In genomic region chr19:55675661-55676354, GRCh38 we compare ENCODE assay signal across 8 cellular contexts. TPM values are rescaled to one million over a fixed set of nuclear protein-coding genes. Genes with fewer than 3 reads are reported as not detected.
DNase-seq lines count a peak whose midpoint lies in the region; ATAC-seq and TF ChIP-seq lines count a peak whose summit lies in the region.

No MANE protein-coding gene starts in this region.

- H3K36me3 Mint-ChIP-seq in CD8-positive, alpha-beta memory T cell = peaks cover 0 to 74% (median 11%) of the 10 kb centered on the region in 3 donors
- peaks cover 58% of the 10 kb centered on the region for H3K36me3 Mint-ChIP-seq in endodermal cell (ENCODE audit: low read depth)

- H3K9ac ChIP-seq in PC-3 (ENCODE audit: low read length) (peak overlapping the region; percentile 88), endodermal cell (ENCODE audit: extremely low read depth, low read length, poor library complexity, severe bottlenecking) (peak overlapping the region; percentile 63)

- peaks cover 45 to 82% (median 47%) of the 10 kb centered on the region in 3 donors for H3K4me1 Mint-ChIP-seq in CD8-positive, alpha-beta memory T cell
- H3K4me1 Mint-ChIP-seq in endodermal cell = peaks cover 32% of the 10 kb centered on the region

- peaks cover 35% of the 10 kb centered on the region for H4K20me1 ChIP-seq in PC-3 (ENCODE audit: low read length)

- TF ChIP-seq CTCF in PC-3 (conservative IDR thresholded peaks at IDR 0.05; ENCODE audit: low read depth, low read length) = no peak
- no peak for TF ChIP-seq CTCF in endodermal cell (conservative IDR thresholded peaks at IDR 0.05)
- TF ChIP-seq CTCF in neutrophil (IDR thresholded peaks at IDR 0.05) = no peak

- H3K79me2 ChIP-seq in PC-3 (ENCODE audit: low read length) = peaks cover 83% of the 10 kb centered on the region

- H3K27ac Mint-ChIP-seq in CD8-positive, alpha-beta memory T cell = peak overlapping the region; percentile 93 to 100 (median 98)
- H3K27ac Mint-ChIP-seq in endodermal cell = peak overlapping the region; percentile 95

- H3K4me3 Mint-ChIP-seq in CD8-positive, alpha-beta memory T cell = peak overlapping the region; percentile 92 to 97 (median 95)
- peak overlapping the region; percentile 90 for H3K4me3 Mint-ChIP-seq in endodermal cell

- peaks cover 24% of the 10 kb centered on the region for H3K36me3 ChIP-seq in CD8-positive, alpha-beta memory T cell (ENCODE audit: insufficient read depth, low read length)
- peaks cover 30% of the 10 kb centered on the region for H3K36me3 ChIP-seq in PC-3 (ENCODE audit: low read depth, low read length)
- peaks cover 38% of the 10 kb centered on the region for H3K36me3 ChIP-seq in endodermal cell (ENCODE audit: control insufficient read depth, insufficient read depth, low read length)
- peaks cover 52% of the 10 kb centered on the region for H3K36me3 ChIP-seq in neutrophil

- DNase-seq in CD8-positive, alpha-beta memory T cell = no peak
- DNase-seq in PC-3 = peak; percentile 15
- DNase-seq in endodermal cell = no peak
- DNase-seq in NCI-H1048 (lab: John Stamatoyannopoulos, UW) = no peak
- DNase-seq in hepatic stellate cell (ENCODE audit: low spot score) = no peak
- no peak for DNase-seq in ecto neural progenitor cell (ENCODE audit: low spot score)

- H3K9me2 ChIP-seq in PC-3 (replicated peaks; ENCODE audit: low read length) = no peaks in the 10 kb centered on the region

- CTCF ChIA-PET in CD8-positive, alpha-beta memory T cell (lab: Charles Lee) = no interaction called here
- CTCF ChIA-PET in PC-3 (lab: Charles Lee) = no interaction called here

- peaks cover 12% of the 10 kb centered on the region for H3F3A ChIP-seq in PC-3 (ENCODE audit: low read length, unreplicated experiment)

- peak overlapping the region; percentile 85 for H3K27ac ChIP-seq in CD8-positive, alpha-beta memory T cell (ENCODE audit: low read depth, low read length)
- peak overlapping the region; percentile 21 for H3K27ac ChIP-seq in PC-3 (ENCODE audit: low read length)
- H3K27ac ChIP-seq in endodermal cell (ENCODE audit: low read depth, low read length) = peak overlapping the region; percentile 80
- peak overlapping the region; percentile 95 for H3K27ac ChIP-seq in neutrophil

- POLR2A ChIA-PET in CD8-positive, alpha-beta memory T cell (lab: Charles Lee) = no interaction called here
- POLR2A ChIA-PET in PC-3 (lab: Charles Lee; ENCODE audit: unreplicated experiment) = interaction anchor here (0.6 kb wide), 1 partner anchor 35 kb away, joined by 5 read pairs; the partner anchor contains the start of gene ZNF580

- H3K27me3 ChIP-seq in CD8-positive, alpha-beta memory T cell (ENCODE audit: insufficient read depth, low read length, poor library complexity, severe bottlenecking) = no peaks in the 10 kb centered on the region
- H3K27me3 ChIP-seq in PC-3 (ENCODE audit: low read length) (no peaks in the 10 kb centered on the region), endodermal cell (ENCODE audit: control insufficient read depth, insufficient read depth, low read length, poor library complexity, severe bottlenecking) (no peaks in the 10 kb centered on the region), neutrophil (no peaks in the 10 kb centered on the region)

- H3K27me3 Mint-ChIP-seq in CD8-positive, alpha-beta memory T cell = peaks cover 0 to 3% of the 10 kb centered on the region in 2 donors
- no peaks in the 10 kb centered on the region for H3K27me3 Mint-ChIP-seq in endodermal cell (ENCODE audit: insufficient read depth)

- H3K4me1 ChIP-seq in CD8-positive, alpha-beta memory T cell (ENCODE audit: insufficient read depth, low read length) = peaks cover 29% of the 10 kb centered on the region
- H3K4me1 ChIP-seq in PC-3 (ENCODE audit: insufficient read depth, low read length) (peaks cover 35% of the 10 kb centered on the region), endodermal cell (ENCODE audit: control insufficient read depth, insufficient read depth, low read length) (peaks cover 3% of the 10 kb centered on the region), neutrophil (ENCODE audit: control insufficient read depth in 1 of 2, insufficient read depth in 1 of 2, low read depth in 1 of 2, low read length in 1 of 2) (peaks cover 35% of the 10 kb centered on the region in 2 experiments)

- no peak for ATAC-seq in PC-3
- ATAC-seq in GM18517 (IDR thresholded peaks at IDR 0.05; ENCODE audit: unreplicated experiment) = no peak

- peak overlapping the region; percentile 48 for H2AFZ ChIP-seq in PC-3 (ENCODE audit: low read length)

- intact Hi-C loops in PC-3 (cut with micrococcal nuclease) = no loop called here

- H3K4me2 ChIP-seq in PC-3 (ENCODE audit: low read length) = peak overlapping the region; percentile 90

- BruUV-seq in PC-3 (replicated peaks; lab: Mats Ljungman, UMichigan) = TSS peak; percentile 44

- no peaks in the 10 kb centered on the region for H3K9me3 ChIP-seq in CD8-positive, alpha-beta memory T cell (ENCODE audit: low read length)
- H3K9me3 ChIP-seq in PC-3 (ENCODE audit: low read length) (no peaks in the 10 kb centered on the region), endodermal cell (ENCODE audit: control insufficient read depth, low read length) (no peaks in the 10 kb centered on the region), neutrophil (no peaks in the 10 kb centered on the region)

- WGBS in endodermal cell (ENCODE audit: insufficient coverage in 1 of 2, insufficient read length in 1 of 2), 2 experiments = 10 to 39% methylated on average over 10 to 16 of the region's 16 CpGs

- H3K9me3 Mint-ChIP-seq in CD8-positive, alpha-beta memory T cell = no peaks in the 10 kb centered on the region
- H3K9me3 Mint-ChIP-seq in endodermal cell = no peaks in the 10 kb centered on the region

- H3K4me3 ChIP-seq in CD8-positive, alpha-beta memory T cell (ENCODE audit: low read length) = peak overlapping the region; percentile 59
- H3K4me3 ChIP-seq in PC-3 (ENCODE audit: low read length) (peak overlapping the region; percentile 85), endodermal cell (ENCODE audit: low read length) (peak overlapping the region; percentile 88), neutrophil (ENCODE audit: low read depth in 1 of 2, low read length in 1 of 2) (peak overlapping the region; percentile 78 to 81)

RNA-seq across cellular contexts. Expression of gene EPN1, which starts 0.8 kb away (rescaled TPM):
- total RNA-seq in CD8-positive, alpha-beta memory T cell = 10 to 100 TPM; 39.0 to 40.2 TPM
- polyA plus RNA-seq in CD8-positive, alpha-beta memory T cell = 20.2 TPM
- total RNA-seq in PC-3 (2014; rRNA removed) (203 and 240 TPM in 2 replicates), endodermal cell (100 to 1,000 TPM; 148 to 149 TPM)
- 79.8 TPM for polyA plus RNA-seq in endodermal cell (2013, experiment 1 of 2)
- polyA plus RNA-seq in endodermal cell (2013, experiment 2 of 2) = 73.0 TPM

RNA-seq across cellular contexts. Expression of gene U2AF2, which starts 21.0 kb away (rescaled TPM):
- total RNA-seq in CD8-positive, alpha-beta memory T cell = 100 to 1,000 TPM; 374 to 386 TPM
- 9.5 TPM for polyA plus RNA-seq in CD8-positive, alpha-beta memory T cell
- total RNA-seq in PC-3 (2014; rRNA removed) (343 and 360 TPM in 2 replicates), endodermal cell (100 to 1,000 TPM; 264 to 293 TPM)
- 180 TPM for polyA plus RNA-seq in endodermal cell (2013, experiment 1 of 2)
- polyA plus RNA-seq in endodermal cell (2013, experiment 2 of 2) = 161 TPM

RNA-seq across cellular contexts. Expression of gene CCDC106, which starts 27.8 kb away (rescaled TPM):
- 1 to 10 TPM; 2.0 to 2.2 TPM for total RNA-seq in CD8-positive, alpha-beta memory T cell
- 0.54 TPM for polyA plus RNA-seq in CD8-positive, alpha-beta memory T cell
- total RNA-seq in PC-3 (2014; rRNA removed) = 36.0 and 41.4 TPM in 2 replicates
- 10 to 100 TPM; 18.0 to 24.9 TPM for total RNA-seq in endodermal cell
- 16.2 TPM for polyA plus RNA-seq in endodermal cell (2013, experiment 1 of 2)
- 14.6 TPM for polyA plus RNA-seq in endodermal cell (2013, experiment 2 of 2)

RNA-seq across cellular contexts. Expression of gene ZNF581, which starts 32.4 kb away (rescaled TPM):
- total RNA-seq in CD8-positive, alpha-beta memory T cell = 10 to 100 TPM; 32.8 to 34.4 TPM
- polyA plus RNA-seq in CD8-positive, alpha-beta memory T cell = 23.4 TPM
- total RNA-seq in PC-3 (2014; rRNA removed) (25.6 and 37.5 TPM in 2 replicates), endodermal cell (10 to 100 TPM; 47.2 to 48.7 TPM)
- polyA plus RNA-seq in endodermal cell (2013, experiment 1 of 2) = 41.7 TPM
- 38.5 TPM for polyA plus RNA-seq in endodermal cell (2013, experiment 2 of 2)

RNA-seq across cellular contexts. Expression of gene ZNF580, which starts 35.0 kb away (rescaled TPM):
- 10 to 100 TPM; 39.6 to 41.3 TPM for total RNA-seq in CD8-positive, alpha-beta memory T cell
- polyA plus RNA-seq in CD8-positive, alpha-beta memory T cell = 15.2 TPM
- total RNA-seq in PC-3 (2014; rRNA removed) (15.2 and 23.9 TPM in 2 replicates), endodermal cell (10 to 100 TPM; 27.3 to 38.6 TPM)
- 35.6 TPM for polyA plus RNA-seq in endodermal cell (2013, experiment 1 of 2)
- polyA plus RNA-seq in endodermal cell (2013, experiment 2 of 2) = 31.7 TPM

Comparison
In these comparisons a context has a peak if more than half of its experiments do, and no peak if none do; other contexts are left out.
1. H3K27ac ChIP-seq: peak in every context shown above with its lines; median percentile 95 in neutrophil; 85 in CD8-positive, alpha-beta memory T cell; 80 in endodermal cell; 21 in PC-3.
2. RNA of gene CCDC106, which starts 27.8 kb away (total RNA-seq): 36.0 to 41.4 TPM in PC-3 and 18.0 to 24.9 TPM in endodermal cell; 2.0 to 2.2 TPM in CD8-positive, alpha-beta memory T cell; every median in the first group is over 4 times any median in the second.
3. Peak in every context shown above with its lines, with median percentiles within 50 percentile points of each other: H3K4me3 ChIP-seq.